In genomic region chrX:3638280-3638873, GRCh38 we compare ENCODE assay signal across 1 cellular context.
TF ChIP-seq lines count a peak whose summit lies in the region.

No MANE protein-coding gene starts in this region.

TF ChIP-seq in WTC11, 78 proteins besides CTCF, POLR2A, EP300 and RAD21 (continued from another document):
- no peak for TF ChIP-seq MLX (CRISPR knock-in tag; IDR thresholded peaks at IDR 0.05)
